21 cellular contexts compared by ENCODE assay signal in genomic region chr9:121187681-121188305, GRCh38. TPM values are rescaled to one million over a fixed set of nuclear protein-coding genes. Genes with fewer than 3 reads are reported as not detected.
DNase-seq lines count a peak whose midpoint lies in the region; ATAC-seq and TF ChIP-seq lines count a peak whose summit lies in the region.
"Had no signal": no experiment of that assay in that cellular context is flagged by ENCODE, and none has a peak within 500 bp of the region (broad histone marks: within the 10 kb centered on the region; RNA-seq: fewer than 3 reads in every experiment).

No MANE protein-coding gene starts in this region.

- H2AFZ ChIP-seq in SU-DHL-6 (ENCODE audit: low read depth, low read length, severe bottlenecking): no peak overlapping the region
- H2AFZ ChIP-seq in hepatocyte: no peak overlapping the region
- H2AFZ ChIP-seq: parathyroid adenoma had no signal

- peaks cover 66% of the 10 kb centered on the region for H3K4me1 Mint-ChIP-seq in stimulated activated naive CD8-positive, alpha-beta T cell treated with anti-CD3 and anti-CD28 coated beads, Interleukin-15, amount 100 ng/mL, for 72 hours

- H3K9me2 ChIP-seq in SU-DHL-6 (replicated peaks; ENCODE audit: insufficient read depth, low read length): no peaks in the 10 kb centered on the region
- H3K9me2 ChIP-seq in hepatocyte (replicated peaks; ENCODE audit: insufficient read depth): no peaks in the 10 kb centered on the region

- H3K27me3 Mint-ChIP-seq in stimulated activated naive CD8-positive, alpha-beta T cell treated with anti-CD3 and anti-CD28 coated beads, Interleukin-15, amount 100 ng/mL, for 72 hours: no peaks in the 10 kb centered on the region
- H3K27me3 Mint-ChIP-seq: activated B cell treated with CpG ODN at 0.5 μM for 24 hours, brain had no signal

- H3K27ac ChIP-seq in SU-DHL-6 (ENCODE audit: low read depth, low read length) (peak overlapping the region; percentile 11; the same call in 1 of the 2 replicates), hepatocyte (no peak overlapping the region), vagina (peak overlapping the region; percentile 15)
- H3K27ac ChIP-seq: dorsolateral prefrontal cortex, parathyroid adenoma, suprapubic skin had no signal

- no peak for ATAC-seq in stimulated activated naive CD8-positive, alpha-beta T cell treated with anti-CD3 and anti-CD28 coated beads, Interleukin-15, amount 100 ng/mL, for 72 hours
- no peak for ATAC-seq in stimulated activated naive CD8-positive, alpha-beta T cell treated with anti-CD3 and anti-CD28 coated beads, Interleukin-15, Interleukin-2, amounts not matched to agents 100 U/mL and 50 U/mL, for 24 hours
- ATAC-seq in GM21529 (IDR thresholded peaks at IDR 0.05; ENCODE audit: unreplicated experiment): no peak
- ATAC-seq: esophagus mucosa had no signal

- H3K36me3 ChIP-seq in SU-DHL-6 (ENCODE audit: low read length) (peaks cover 46% of the 10 kb centered on the region; the same call in 1 of the 2 replicates), hepatocyte (replicated peaks; ENCODE audit: insufficient read depth, low read depth) (no peaks in the 10 kb centered on the region), vagina (peaks cover 0 to 16% of the 10 kb centered on the region in 2 donors)

- H3K9me3 Mint-ChIP-seq in stimulated activated naive CD8-positive, alpha-beta T cell treated with anti-CD3 and anti-CD28 coated beads, Interleukin-15, amount 100 ng/mL, for 72 hours: no peaks in the 10 kb centered on the region
- H3K9me3 Mint-ChIP-seq: activated B cell treated with CpG ODN at 0.5 μM for 24 hours; brain; HFFc6; T-helper 2 cell treated with Interferon-gamma antibody and Interleukin-4, amounts not matched to agents 5 μg/mL and 100 μg/mL, for 36 hours had no signal

- peak overlapping the region; percentile 6 to 88 for H3K27ac Mint-ChIP-seq in stimulated activated naive CD8-positive, alpha-beta T cell treated with anti-CD3 and anti-CD28 coated beads, Interleukin-15, amount 100 ng/mL, for 72 hours
- H3K27ac Mint-ChIP-seq: activated B cell treated with CpG ODN at 0.5 μM for 24 hours; brain; HFFc6; T-helper 2 cell treated with Interferon-gamma antibody and Interleukin-4, amounts not matched to agents 5 μg/mL and 100 μg/mL, for 36 hours had no signal

- TF ChIP-seq CTCF in SU-DHL-6 (IDR thresholded peaks at IDR 0.05; ENCODE audit: insufficient read depth, low read length, poor library complexity, severe bottlenecking) (no peak), hepatocyte (IDR thresholded peaks at IDR 0.05; ENCODE audit: poor library complexity) (no peak), vagina (IDR thresholded peaks at IDR 0.05) (no peak)

- no peak for DNase-seq in stimulated activated naive CD8-positive, alpha-beta T cell treated with anti-CD3 and anti-CD28 coated beads, Interleukin-15, amount 100 ng/mL, for 72 hours
- no peak for DNase-seq in stimulated activated naive CD8-positive, alpha-beta T cell treated with anti-CD3 and anti-CD28 coated beads, Interleukin-15, Interleukin-2, amounts not matched to agents 100 U/mL and 50 U/mL, for 24 hours
- DNase-seq in hepatocyte (ENCODE audit: low spot score) (no peak), vagina (ENCODE audit: extremely low spot score in 2 of 2) (no peak), COLO668 (lab: John Stamatoyannopoulos, UW; ENCODE audit: unreplicated experiment) (no peak), NCI-H1048 (lab: John Stamatoyannopoulos, UW) (no peak)
- DNase-seq: activated B cell treated with CpG ODN at 0.5 μM for 24 hours; dorsolateral prefrontal cortex; GF-D8; HFFc6; NCI-H1417; NCI-H526 treated with DMSO at 0.1 percent for 48 hours; SIG-M5; stimulated activated CD4-positive, alpha-beta T cell treated with anti-CD3 and anti-CD28 coated beads, Interleukin-4, amount 100 ng/mL, for 1 hour had no signal

- WGBS in hepatocyte (ENCODE audit: low lambda C conversion rate, missing lambda C conversion rate): 62% methylated on average over 3 of the region's 3 CpGs

- TF ChIP-seq POLR2A in vagina (IDR thresholded peaks at IDR 0.05): no peak

- H3K9me3 ChIP-seq in SU-DHL-6 (ENCODE audit: insufficient read depth, low read length): no peaks in the 10 kb centered on the region
- H3K9me3 ChIP-seq in hepatocyte (ENCODE audit: low read depth): no peaks in the 10 kb centered on the region
- H3K9me3 ChIP-seq in vagina: no peaks in the 10 kb centered on the region
- H3K9me3 ChIP-seq: suprapubic skin had no signal

- H3K4me1 ChIP-seq in hepatocyte (ENCODE audit: insufficient read depth) (peaks cover 20% of the 10 kb centered on the region), vagina (peaks cover 91% of the 10 kb centered on the region)

- no peak overlapping the region for H3K4me3 Mint-ChIP-seq in stimulated activated naive CD8-positive, alpha-beta T cell treated with anti-CD3 and anti-CD28 coated beads, Interleukin-15, amount 100 ng/mL, for 72 hours
- H3K4me3 Mint-ChIP-seq: activated B cell treated with CpG ODN at 0.5 μM for 24 hours; brain; HFFc6; T-helper 2 cell treated with Interferon-gamma antibody and Interleukin-4, amounts not matched to agents 5 μg/mL and 100 μg/mL, for 36 hours had no signal

- H3K27me3 ChIP-seq in SU-DHL-6 (ENCODE audit: low read length): no peaks in the 10 kb centered on the region
- H3K27me3 ChIP-seq in hepatocyte: no peaks in the 10 kb centered on the region
- H3K27me3 ChIP-seq in vagina: no peaks in the 10 kb centered on the region
- H3K27me3 ChIP-seq: dorsolateral prefrontal cortex, suprapubic skin had no signal

- H4K20me1 ChIP-seq in SU-DHL-6 (ENCODE audit: low read depth, low read length) (peaks cover 21% of the 10 kb centered on the region), hepatocyte (ENCODE audit: insufficient read depth, poor library complexity, severe bottlenecking) (peaks cover 68% of the 10 kb centered on the region)

- intact Hi-C loops in vagina (cut with DNase I): no loop called here

- H3F3A ChIP-seq in SU-DHL-6 (ENCODE audit: insufficient read depth): peaks cover 53% of the 10 kb centered on the region

- H3K4me2 ChIP-seq in SU-DHL-6 (ENCODE audit: low read depth, low read length, poor library complexity, severe bottlenecking) (no peak overlapping the region), hepatocyte (peak overlapping the region; percentile 6)

- no peak overlapping the region for H3K4me3 ChIP-seq in SU-DHL-6 (ENCODE audit: insufficient read depth, low read length, poor library complexity, severe bottlenecking)
- H3K4me3 ChIP-seq in hepatocyte: no peak overlapping the region
- no peak overlapping the region for H3K4me3 ChIP-seq in vagina
- H3K4me3 ChIP-seq: dorsolateral prefrontal cortex, suprapubic skin had no signal

- H3K9ac ChIP-seq in SU-DHL-6 (ENCODE audit: low read length): no peak overlapping the region
- H3K9ac ChIP-seq: parathyroid adenoma had no signal

- H3K79me2 ChIP-seq in SU-DHL-6 (ENCODE audit: insufficient read depth, low read length) (peaks cover 94% of the 10 kb centered on the region), hepatocyte (peaks cover 93% of the 10 kb centered on the region)

RNA-seq across cellular contexts. Expression of gene RAB14, which starts 13.9 kb away (rescaled TPM):
- total RNA-seq in hepatocyte: 58.7 and 59.0 TPM in 2 replicates
- polyA plus RNA-seq in hepatocyte: 54.8 and 61.9 TPM in 2 replicates
- 29.0 TPM for total RNA-seq in vagina
